ENCODE assay signal across 20 cellular contexts in the genomic region with DNA sequence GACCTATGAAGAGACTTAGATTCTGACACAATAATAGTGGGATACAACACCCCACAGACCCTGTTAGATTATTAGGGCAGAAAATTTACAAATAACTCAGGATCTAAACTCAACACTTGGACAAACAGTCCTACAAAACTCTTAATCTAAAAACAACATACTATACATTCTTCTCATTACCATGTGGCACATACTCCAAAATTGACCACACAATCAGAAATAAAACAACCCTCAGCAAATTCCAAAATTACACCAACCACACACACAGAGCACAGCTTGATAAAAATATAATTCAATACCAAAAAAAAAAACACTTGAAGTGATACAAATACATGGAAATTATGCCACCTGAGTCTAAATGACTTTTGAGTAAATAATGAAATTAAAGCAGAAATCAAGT. TPM values are rescaled to one million over a fixed set of nuclear protein-coding genes. Genes with fewer than 3 reads are reported as not detected.
DNase-seq lines count a peak whose midpoint lies in the region; TF ChIP-seq lines count a peak whose summit lies in the region.
"Had no signal": no experiment of that assay in that cellular context is flagged by ENCODE, and none has a peak within 500 bp of the region (broad histone marks: within the 10 kb centered on the region; RNA-seq: fewer than 3 reads in every experiment).

No MANE protein-coding gene starts in this region.

- H3K27ac ChIP-seq in left ventricle myocardium inferior (replicated peaks) (peak overlapping the region; percentile 92), right atrium auricular region (peak overlapping the region in 1 of 2 donors; percentile 62)
- no peak overlapping the region for H3K27ac ChIP-seq in effector memory CD4-positive, alpha-beta T cell (ENCODE audit: insufficient read depth, low read length, poor library complexity, severe bottlenecking)
- H3K27ac ChIP-seq: C4-2B, Peyer's patch, SJCRH30 had no signal

- H3K4me3 ChIP-seq in left ventricle myocardium inferior (no peak overlapping the region), right atrium auricular region (no peak overlapping the region)
- H3K4me3 ChIP-seq in effector memory CD4-positive, alpha-beta T cell (ENCODE audit: insufficient read depth, low read depth, low read length, poor library complexity, severe bottlenecking) = no peak overlapping the region
- H3K4me3 ChIP-seq: GM23338, HAP-1, Peyer's patch, SJCRH30 had no signal

- H3K9me3 ChIP-seq in left ventricle myocardium inferior (replicated peaks) = no peaks in the 10 kb centered on the region
- no peaks in the 10 kb centered on the region for H3K9me3 ChIP-seq in right atrium auricular region
- no peaks in the 10 kb centered on the region for H3K9me3 ChIP-seq in effector memory CD4-positive, alpha-beta T cell (ENCODE audit: control insufficient read depth, low read length)
- H3K9me3 ChIP-seq: Peyer's patch had no signal

- H3K4me1 ChIP-seq in left ventricle myocardium inferior = peaks cover 88% of the 10 kb centered on the region
- H3K4me1 ChIP-seq in right atrium auricular region = peaks cover 0 to 46% of the 10 kb centered on the region in 2 donors
- no peaks in the 10 kb centered on the region for H3K4me1 ChIP-seq in effector memory CD4-positive, alpha-beta T cell (ENCODE audit: control insufficient read depth, insufficient read depth, low read length, poor library complexity, severe bottlenecking)
- H3K4me1 ChIP-seq: HAP-1, Peyer's patch, SJCRH30 had no signal

- no peak overlapping the region for H3K4me3 Mint-ChIP-seq in osteocyte (ENCODE audit: unreplicated experiment)
- H3K4me3 Mint-ChIP-seq: CD8-positive, alpha-beta memory T cell; GM23338 had no signal

- TF ChIP-seq CTCF in left ventricle myocardium inferior (IDR thresholded peaks at IDR 0.05; ENCODE audit: borderline replicate concordance) (no peak), right atrium auricular region (IDR thresholded peaks at IDR 0.05) (no peak), osteocyte (IDR thresholded peaks at IDR 0.05) (no peak)

- no peaks in the 10 kb centered on the region for H3K9me3 Mint-ChIP-seq in osteocyte (ENCODE audit: unreplicated experiment)
- H3K9me3 Mint-ChIP-seq: CD8-positive, alpha-beta memory T cell had no signal

- intact Hi-C loops in left ventricle myocardium inferior (cut with micrococcal nuclease) = no loop called here

- H3K36me3 ChIP-seq in left ventricle myocardium inferior (peaks cover 5% of the 10 kb centered on the region), right atrium auricular region (no peaks in the 10 kb centered on the region)
- H3K36me3 ChIP-seq in effector memory CD4-positive, alpha-beta T cell (ENCODE audit: control insufficient read depth, insufficient read depth, low read length) = no peaks in the 10 kb centered on the region
- H3K36me3 ChIP-seq: Peyer's patch had no signal

- no peaks in the 10 kb centered on the region for H3K27me3 Mint-ChIP-seq in osteocyte (ENCODE audit: unreplicated experiment)
- H3K27me3 Mint-ChIP-seq: CD8-positive, alpha-beta memory T cell had no signal

- H3K4me1 Mint-ChIP-seq in osteocyte (ENCODE audit: unreplicated experiment) = peaks cover 51% of the 10 kb centered on the region

- H3K36me3 Mint-ChIP-seq in osteocyte (ENCODE audit: unreplicated experiment) = peaks cover 13% of the 10 kb centered on the region

- H3K27ac Mint-ChIP-seq in osteocyte (ENCODE audit: unreplicated experiment) = peak overlapping the region; percentile 29
- H3K27ac Mint-ChIP-seq: GM23338 had no signal

- DNase-seq in left ventricle myocardium inferior = no peak
- DNase-seq in right atrium auricular region (ENCODE audit: low spot score) = no peak
- DNase-seq in fibroblast of peridontal ligament (ENCODE audit: extremely low read depth) = peak; percentile 14
- no peak for DNase-seq in osteocyte (ENCODE audit: extremely low spot score, unreplicated experiment)
- no peak for DNase-seq in activated CD8-positive, alpha-beta memory T cell treated with anti-CD3 and anti-CD28 coated beads, Interleukin-2, amount 50 U/mL, for 4 hours
- no peak for DNase-seq in NCI-H1105 (lab: John Stamatoyannopoulos, UW)
- no peak for DNase-seq in effector memory CD4-positive, alpha-beta T cell
- DNase-seq: Calu3; CD8-positive, alpha-beta memory T cell; DMS153; IMR-90; NCI-H1105 treated with DMSO at 0.1 percent for 48 hours; NCI-H2029 treated with DMSO at 0.1 percent for 48 hours; NCI-H226; NCI-H524; Peyer's patch; SJCRH30 had no signal

- H3K27me3 ChIP-seq in left ventricle myocardium inferior (ENCODE audit: low read depth) (no peaks in the 10 kb centered on the region), right atrium auricular region (no peaks in the 10 kb centered on the region)
- H3K27me3 ChIP-seq in effector memory CD4-positive, alpha-beta T cell (replicated peaks; ENCODE audit: control insufficient read depth, insufficient read depth, low read length, poor library complexity, severe bottlenecking) = no peaks in the 10 kb centered on the region
- H3K27me3 ChIP-seq: Peyer's patch, SJCRH30 had no signal

RNA-seq across cellular contexts. Expression of gene ZNF680, which starts 7.8 kb away (rescaled TPM):
- 21.6 TPM for total RNA-seq in left ventricle myocardium inferior
- total RNA-seq in right atrium auricular region = 10 to 100 TPM in 1 of 2 donors, 1 to 10 TPM in 1; 9.6 to 21.5 TPM
- total RNA-seq in osteocyte = 7.6 and 9.1 TPM in 2 replicates
